In genomic region chr6:159804504-159804903, GRCh38 we compare ENCODE assay signal across 30 cellular contexts. TPM values are rescaled to one million over a fixed set of nuclear protein-coding genes. Genes with fewer than 3 reads are reported as not detected.
"Had no signal": no experiment of that assay in that cellular context is flagged by ENCODE, and none has a peak within 500 bp of the region (broad histone marks: within the 10 kb centered on the region; RNA-seq: fewer than 3 reads in every experiment).

No MANE protein-coding gene starts in this region.

- DNase-seq: activated B cell treated with CpG ODN at 0.5 μM for 24 hours; activated CD4-positive, alpha-beta T cell treated with anti-CD3 and anti-CD28 coated beads for 36 hours; activated CD4-positive, alpha-beta T cell treated with anti-CD3 and anti-CD28 coated beads, Interleukin-2, amount 50 U/mL, for 4 hours; activated CD8-positive, alpha-beta memory T cell treated with anti-CD3 and anti-CD28 coated beads for 24 hours; activated CD8-positive, alpha-beta memory T cell treated with anti-CD3 and anti-CD28 coated beads, Interleukin-2, amount 50 U/mL, for 4 hours; activated naive CD4-positive, alpha-beta T cell treated with Interleukin-2 at 50 U/mL for 16 hours; activated naive CD8-positive, alpha-beta T cell treated with anti-CD3 and anti-CD28 coated beads, Interleukin-2, amount 10 ng/mL, durations not matched to agents 7 days and 5 days; activated T-cell treated with anti-CD3 and anti-CD28 coated beads, Interleukin-2, amount 50 U/mL, for 24 hours; amniotic stem cell; dorsolateral prefrontal cortex; effector memory CD8-positive, alpha-beta T cell; gastrocnemius medialis; hypothalamus; mesenchymal stem cell; nephron progenitor cell; occipital lobe; right lobe of liver; stimulated activated CD4-positive, alpha-beta T cell treated with anti-CD3 and anti-CD28 coated beads, Interleukin-15, amount 100 ng/mL, for 24 hours; T1000 had no signal

- H3K36me3 ChIP-seq: breast epithelium, right lobe of liver, vagina had no signal

- H3K4me1 Mint-ChIP-seq: activated B cell treated with CpG ODN at 0.5 μM for 24 hours; activated CD4-positive, alpha-beta T cell treated with anti-CD3 and anti-CD28 coated beads for 36 hours; stimulated activated memory B cell treated with anti-CD40 and anti-IgM and Interleukin-4, amounts not matched to agents 10 μg/mL and 1 μg/mL and 100 μg/mL, for 72 hours had no signal

- H3K9me3 Mint-ChIP-seq: activated B cell treated with CpG ODN at 0.5 μM for 24 hours; activated naive CD8-positive, alpha-beta T cell treated with anti-CD3 and anti-CD28 coated beads, Interleukin-2, amount 10 ng/mL, durations not matched to agents 7 days and 5 days; activated T-cell treated with anti-CD3 and anti-CD28 coated beads, Interleukin-2, amount 50 U/mL, for 24 hours; activated T-helper 2 cell treated with anti-CD3 and anti-CD28 coated beads, Interferon-gamma antibody, Interleukin-2, Interleukin-4, amounts not matched to agents 10 μg/mL and 5 μg/mL and 100 μg/mL, durations not matched to agents 14 hours and 24 hours and 36 hours; central memory CD8-positive, alpha-beta T cell; effector memory CD8-positive, alpha-beta T cell; nephron progenitor cell; stimulated activated memory B cell treated with anti-CD40 and anti-IgM and Interleukin-4, amounts not matched to agents 10 μg/mL and 1 μg/mL and 100 μg/mL, for 72 hours had no signal

- H3K4me1 ChIP-seq: breast epithelium, esophagus muscularis mucosa, gastrocnemius medialis, vagina had no signal

- H3K4me3 ChIP-seq: breast epithelium, dorsolateral prefrontal cortex, esophagus muscularis mucosa, gastrocnemius medialis, right lobe of liver, skin epidermis, vagina had no signal

- H3K9me3 ChIP-seq: breast epithelium, esophagus muscularis mucosa, gastrocnemius medialis, right lobe of liver, vagina had no signal

- H3K27me3 Mint-ChIP-seq: activated B cell treated with CpG ODN at 0.5 μM for 24 hours; activated CD4-positive, alpha-beta T cell treated with anti-CD3 and anti-CD28 coated beads for 36 hours; activated naive CD8-positive, alpha-beta T cell treated with anti-CD3 and anti-CD28 coated beads, Interleukin-2, amount 10 ng/mL, durations not matched to agents 7 days and 5 days; activated T-cell treated with anti-CD3 and anti-CD28 coated beads, Interleukin-2, amount 50 U/mL, for 24 hours; central memory CD8-positive, alpha-beta T cell; effector memory CD8-positive, alpha-beta T cell; stimulated activated memory B cell treated with anti-CD40 and anti-IgM and Interleukin-4, amounts not matched to agents 10 μg/mL and 1 μg/mL and 100 μg/mL, for 72 hours had no signal

- H3K27me3 ChIP-seq: breast epithelium, dorsolateral prefrontal cortex, esophagus muscularis mucosa, gastrocnemius medialis, right lobe of liver, vagina had no signal

- ATAC-seq: activated CD4-positive, alpha-beta T cell treated with anti-CD3 and anti-CD28 coated beads for 36 hours; effector memory CD8-positive, alpha-beta T cell; gastrocnemius medialis; stimulated activated memory B cell treated with anti-CD40 and anti-IgM and Interleukin-4, amounts not matched to agents 10 μg/mL and 1 μg/mL and 100 μg/mL, for 72 hours had no signal

- H3K4me3 Mint-ChIP-seq: activated B cell treated with CpG ODN at 0.5 μM for 24 hours; activated CD4-positive, alpha-beta T cell treated with anti-CD3 and anti-CD28 coated beads for 36 hours; activated naive CD8-positive, alpha-beta T cell treated with anti-CD3 and anti-CD28 coated beads, Interleukin-2, amount 10 ng/mL, durations not matched to agents 7 days and 5 days; activated T-cell treated with anti-CD3 and anti-CD28 coated beads, Interleukin-2, amount 50 U/mL, for 24 hours; central memory CD8-positive, alpha-beta T cell; effector memory CD8-positive, alpha-beta T cell; nephron progenitor cell; stimulated activated memory B cell treated with anti-CD40 and anti-IgM and Interleukin-4, amounts not matched to agents 10 μg/mL and 1 μg/mL and 100 μg/mL, for 72 hours had no signal

- H3K27ac ChIP-seq: breast epithelium, dorsolateral prefrontal cortex, esophagus muscularis mucosa, gastrocnemius medialis, right lobe of liver, vagina had no signal

- H3K27ac Mint-ChIP-seq: activated B cell treated with CpG ODN at 0.5 μM for 24 hours; activated CD4-positive, alpha-beta T cell treated with anti-CD3 and anti-CD28 coated beads for 36 hours; activated naive CD8-positive, alpha-beta T cell treated with anti-CD3 and anti-CD28 coated beads, Interleukin-2, amount 10 ng/mL, durations not matched to agents 7 days and 5 days; activated T-cell treated with anti-CD3 and anti-CD28 coated beads, Interleukin-2, amount 50 U/mL, for 24 hours; activated T-helper 2 cell treated with anti-CD3 and anti-CD28 coated beads, Interferon-gamma antibody, Interleukin-2, Interleukin-4, amounts not matched to agents 10 μg/mL and 5 μg/mL and 100 μg/mL, durations not matched to agents 14 hours and 24 hours and 36 hours; nephron progenitor cell; stimulated activated memory B cell treated with anti-CD40 and anti-IgM and Interleukin-4, amounts not matched to agents 10 μg/mL and 1 μg/mL and 100 μg/mL, for 72 hours had no signal

- FAIRE-seq: colon, endothelial cell of umbilical vein, islet of Langerhans had no signal

RNA-seq across cellular contexts. Expression of gene PNLDC1, which starts 4.4 kb away (rescaled TPM):
- total RNA-seq: endothelial cell of umbilical vein, gastrocnemius medialis, occipital lobe, temporal lobe, vagina had no signal
- polyA plus RNA-seq: endothelial cell of umbilical vein had no signal
